Comparison of ENCODE assay signal across 25 cellular contexts in the genomic region with DNA sequence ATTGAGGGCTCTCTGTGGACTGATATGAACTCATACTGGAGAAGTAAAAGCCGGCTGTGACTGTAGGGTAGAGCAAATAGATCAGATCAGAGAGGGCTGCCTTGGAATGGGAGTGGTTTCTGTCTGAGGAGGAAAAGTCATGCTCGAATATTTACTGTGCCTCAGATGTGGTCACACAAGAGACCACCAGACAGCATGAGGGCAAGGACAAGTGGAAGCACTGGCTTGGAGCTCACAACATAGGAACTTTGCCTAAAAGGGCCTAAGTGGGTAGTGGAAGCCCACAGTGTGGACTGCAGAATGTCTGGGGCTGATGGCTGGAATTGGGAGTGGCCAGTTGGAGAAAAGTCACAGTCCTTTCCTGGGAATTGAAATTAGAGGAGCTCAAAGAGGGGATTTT. TPM values are rescaled to one million over a fixed set of nuclear protein-coding genes. Genes with fewer than 3 reads are reported as not detected.
"Had no signal": no experiment of that assay in that cellular context is flagged by ENCODE, and none has a peak within 500 bp of the region (broad histone marks: within the 10 kb centered on the region; RNA-seq: fewer than 3 reads in every experiment).

No MANE protein-coding gene starts in this region.

- H3K9me3 ChIP-seq: left lung, lower lobe of right lung, neutrophil, ovary, spleen, tibial nerve, vagina had no signal

- ATAC-seq: left colon; left lung; lower lobe of right lung; naive thymus-derived CD4-positive, alpha-beta T cell; natural killer cell treated with Interleukin-12 subunit alpha and Interleukin-12 subunit beta and Interleukin-15 and Interleukin-18, amount 100 ng/mL, for 72 hours; right cardiac atrium; sciatic nerve; stimulated activated effector memory CD8-positive, alpha-beta T cell treated with anti-CD3 and anti-CD28 coated beads, Interleukin-12 subunit alpha, Interleukin-12 subunit beta, amount 100 ng/mL, for 72 hours had no signal

- H3K27me3 ChIP-seq: left lung, neural progenitor cell, neutrophil, ovary, spleen, tibial nerve, vagina had no signal

- H3K36me3 ChIP-seq: left lung, lower lobe of right lung, neural progenitor cell, neutrophil, ovary, spleen, tibial nerve, vagina had no signal

- DNase-seq: hypothalamus; immature natural killer cell; kidney; left colon; left lung; lower lobe of right lung; mammary epithelial cell; mesenchymal stem cell; naive thymus-derived CD4-positive, alpha-beta T cell; occipital lobe; ovary; retina; right cardiac atrium; small intestine; spleen; stimulated activated CD4-positive, alpha-beta T cell treated with anti-CD3 and anti-CD28 coated beads, Interleukin-4, amount 100 ng/mL, for 24 hours; stimulated activated naive CD4-positive, alpha-beta T cell; substantia nigra had no signal

- H3K4me1 ChIP-seq: left lung, lower lobe of right lung, neural progenitor cell, spleen, tibial nerve, vagina had no signal

- H3K27ac ChIP-seq: left lung, lower lobe of right lung, neural progenitor cell, neutrophil, ovary, spleen, tibial nerve, vagina had no signal

- H2AFZ ChIP-seq: neural progenitor cell had no signal

- H3K4me3 ChIP-seq: left lung, lower lobe of right lung, neural progenitor cell, ovary, spleen, tibial nerve, vagina had no signal

- H3K4me2 ChIP-seq: neural progenitor cell had no signal

- H3K9ac ChIP-seq: neural progenitor cell had no signal

RNA-seq across cellular contexts. Expression of a gene that starts 19.8 kb away (rescaled TPM):
- total RNA-seq: naive thymus-derived CD4-positive, alpha-beta T cell; natural killer cell treated with Interleukin-12 subunit alpha and Interleukin-12 subunit beta and Interleukin-15 and Interleukin-18, amount 100 ng/mL, for 72 hours; spleen had no signal
- polyA plus RNA-seq: immature natural killer cell; naive thymus-derived CD4-positive, alpha-beta T cell had no signal
